ENCODE assay signal across 1 cellular context in genomic region chr11:3905080-3905953, GRCh38.
TF ChIP-seq lines count a peak whose summit lies in the region.

No MANE protein-coding gene starts in this region.

TF ChIP-seq in HepG2, 621 proteins besides CTCF, POLR2A, EP300 and RAD21 (continued from another document and continues in another):
- TF ChIP-seq SP5 (CRISPR knock-in tag; IDR thresholded peaks at IDR 0.05; ENCODE audit: borderline replicate concordance, low read depth) = 0 out of 2 replicates have a peak, but pooled peaks have one; percentile 33
- peak; percentile 38; the same call in 1 of the 2 replicates for TF ChIP-seq PHF8 (CRISPR knock-in tag; IDR thresholded peaks at IDR 0.05)
- TF ChIP-seq AHDC1 (CRISPR knock-in tag; IDR thresholded peaks at IDR 0.05; ENCODE audit: borderline replicate concordance) = peak; percentile 43; the same call in 1 of the 2 replicates
- TF ChIP-seq CEBPG (CRISPR knock-in tag; IDR thresholded peaks at IDR 0.05) = peak; percentile 98
- TF ChIP-seq PHF21A (CRISPR knock-in tag; IDR thresholded peaks at IDR 0.05) = peak; percentile 71; the same call in 1 of the 2 replicates
- TF ChIP-seq THAP8 (CRISPR knock-in tag; IDR thresholded peaks at IDR 0.05; ENCODE audit: borderline replicate concordance) = no peak
- no peak for TF ChIP-seq NFE2L1 (CRISPR knock-in tag; IDR thresholded peaks at IDR 0.05; ENCODE audit: borderline replicate concordance)
- TF ChIP-seq THRA (CRISPR knock-in tag; IDR thresholded peaks at IDR 0.05; ENCODE audit: borderline replicate concordance) = peak; percentile 83
- peak; percentile 77 for TF ChIP-seq PATZ1 (CRISPR knock-in tag; IDR thresholded peaks at IDR 0.05)
- 0 out of 2 replicates have a peak, but pooled peaks have one; percentile 37 for TF ChIP-seq KDM2A (CRISPR knock-in tag; IDR thresholded peaks at IDR 0.05; ENCODE audit: borderline replicate concordance, low read depth)
- 0 out of 2 replicates have a peak, but pooled peaks have one; percentile 54 for TF ChIP-seq TEAD2 (CRISPR knock-in tag; IDR thresholded peaks at IDR 0.05)
- peak; percentile 42; the same call in 1 of the 2 replicates for TF ChIP-seq ZBTB21 (CRISPR knock-in tag; IDR thresholded peaks at IDR 0.05)
- TF ChIP-seq ZKSCAN8 (CRISPR knock-in tag; IDR thresholded peaks at IDR 0.05; ENCODE audit: borderline replicate concordance) = peak; percentile 84; the same call in 1 of the 2 replicates
- peak; percentile 84 for TF ChIP-seq ZNF121 (CRISPR knock-in tag; IDR thresholded peaks at IDR 0.05)
- peak; percentile 86; the same call in 1 of the 2 replicates for TF ChIP-seq ZBTB34 (CRISPR knock-in tag; IDR thresholded peaks at IDR 0.05)
- TF ChIP-seq TFDP1 (CRISPR knock-in tag; IDR thresholded peaks at IDR 0.05; ENCODE audit: borderline replicate concordance) = no peak
- peak; percentile 39; the same call in 1 of the 2 replicates for TF ChIP-seq MAX (IDR thresholded peaks at IDR 0.05)
- TF ChIP-seq ISL2 (CRISPR knock-in tag; IDR thresholded peaks at IDR 0.05) = peak; percentile 90
- TF ChIP-seq ARID3A (IDR thresholded peaks at IDR 0.05; ENCODE audit: low read depth, low read length) = peak; percentile 89
- no peak for TF ChIP-seq ZNF318 (CRISPR knock-in tag; IDR thresholded peaks at IDR 0.05)
- TF ChIP-seq SAFB2 (CRISPR knock-in tag; IDR thresholded peaks at IDR 0.05; ENCODE audit: borderline replicate concordance, low read depth) = no peak
- no peak for TF ChIP-seq PAWR (CRISPR knock-in tag; IDR thresholded peaks at IDR 0.05; ENCODE audit: borderline replicate concordance)
- no peak for TF ChIP-seq HNRNPK (IDR thresholded peaks at IDR 0.05; ENCODE audit: low read depth, low read length, poor library complexity, severe bottlenecking)
- TF ChIP-seq SOX6 (IDR thresholded peaks at IDR 0.05) = no peak
- peak; percentile 87 for TF ChIP-seq SOX6 (CRISPR knock-in tag; IDR thresholded peaks at IDR 0.05)
- TF ChIP-seq BCL3 (CRISPR knock-in tag; IDR thresholded peaks at IDR 0.05) = no peak
- peak; percentile 82 for TF ChIP-seq SALL1 (CRISPR knock-in tag; IDR thresholded peaks at IDR 0.05)
